In genomic region chr2:105451571-105452140, GRCh38 we compare ENCODE assay signal across 37 cellular contexts.
"Had no signal": no experiment of that assay in that cellular context is flagged by ENCODE, and none has a peak within 500 bp of the region (broad histone marks: within the 10 kb centered on the region; RNA-seq: fewer than 3 reads in every experiment).

No MANE protein-coding gene starts in this region.

- H3K4me1 ChIP-seq: breast epithelium, colonic mucosa had no signal

- H3K27ac ChIP-seq: adrenal gland, breast epithelium, cardiac muscle cell, colonic mucosa, epithelial cell of prostate, foreskin keratinocyte, gastrocnemius medialis, heart left ventricle had no signal

- H3K4me3 Mint-ChIP-seq: activated CD4-positive, alpha-beta memory T cell treated with anti-CD3 and anti-CD28 coated beads for 36 hours; activated CD4-positive, alpha-beta T cell treated with anti-CD3 and anti-CD28 coated beads for 36 hours; activated CD4-positive, alpha-beta T cell treated with anti-CD3 and anti-CD28 coated beads, Interleukin-2, amount 10 ng/mL, durations not matched to agents 24 days and 14 days; activated CD8-positive, alpha-beta memory T cell treated with anti-CD3 and anti-CD28 coated beads, Interleukin-2, amount 10 ng/mL, durations not matched to agents 7 days and 5 days; activated CD8-positive, alpha-beta T cell treated with anti-CD3 and anti-CD28 coated beads, Interleukin-2, amount 10 ng/mL, durations not matched to agents 7 days and 5 days; activated naive CD4-positive, alpha-beta T cell treated with anti-CD3 and anti-CD28 coated beads for 36 hours; activated naive CD4-positive, alpha-beta T cell treated with anti-CD3 and anti-CD28 coated beads, Interleukin-2, amount 50 U/mL, for 24 hours; activated naive CD8-positive, alpha-beta T cell treated with anti-CD3 and anti-CD28 coated beads for 36 hours; activated naive CD8-positive, alpha-beta T cell treated with anti-CD3 and anti-CD28 coated beads, Interleukin-2, amount 50 U/mL, for 24 hours; activated T-helper 1 cell treated with anti-CD3 and anti-CD28 coated beads, Interleukin-12 subunit alpha, Interleukin-12 subunit beta, Interleukin-2, Interleukin-4 antibody, amounts not matched to agents 30 ng/mL and 10 ng/mL and 1 ng/mL, durations not matched to agents 14 hours and 24 hours and 36 hours; brain; T-helper 17 cell; T-helper 2 cell treated with Interferon-gamma antibody and Interleukin-4, amounts not matched to agents 5 μg/mL and 100 μg/mL, for 36 hours had no signal

- H3K36me3 ChIP-seq: adrenal gland, breast epithelium, cardiac muscle cell, colonic mucosa, gastrocnemius medialis, heart left ventricle had no signal

- H3K4me1 Mint-ChIP-seq: activated CD4-positive, alpha-beta T cell treated with anti-CD3 and anti-CD28 coated beads, Interleukin-2, amount 10 ng/mL, durations not matched to agents 24 days and 14 days; activated CD8-positive, alpha-beta memory T cell treated with anti-CD3 and anti-CD28 coated beads, Interleukin-2, amount 10 ng/mL, durations not matched to agents 7 days and 5 days; activated naive CD4-positive, alpha-beta T cell treated with anti-CD3 and anti-CD28 coated beads, Interleukin-2, amount 50 U/mL, for 24 hours; T-helper 17 cell had no signal

- H3K9me3 Mint-ChIP-seq: activated CD4-positive, alpha-beta memory T cell treated with anti-CD3 and anti-CD28 coated beads for 36 hours; activated CD4-positive, alpha-beta T cell treated with anti-CD3 and anti-CD28 coated beads, Interleukin-2, amount 10 ng/mL, durations not matched to agents 24 days and 14 days; activated naive CD4-positive, alpha-beta T cell treated with anti-CD3 and anti-CD28 coated beads for 36 hours; activated naive CD4-positive, alpha-beta T cell treated with anti-CD3 and anti-CD28 coated beads, Interleukin-2, amount 50 U/mL, for 24 hours; activated naive CD8-positive, alpha-beta T cell treated with anti-CD3 and anti-CD28 coated beads for 36 hours; activated naive CD8-positive, alpha-beta T cell treated with anti-CD3 and anti-CD28 coated beads, Interleukin-2, amount 50 U/mL, for 24 hours; activated T-helper 1 cell treated with anti-CD3 and anti-CD28 coated beads, Interleukin-12 subunit alpha, Interleukin-12 subunit beta, Interleukin-2, Interleukin-4 antibody, amounts not matched to agents 30 ng/mL and 10 ng/mL and 1 ng/mL, durations not matched to agents 14 hours and 24 hours and 36 hours; activated T-helper 2 cell treated with anti-CD3 and anti-CD28 coated beads, Interferon-gamma antibody, Interleukin-2, Interleukin-4, amounts not matched to agents 10 μg/mL and 5 μg/mL and 100 μg/mL, durations not matched to agents 14 hours and 24 hours and 36 hours; brain; T-helper 2 cell treated with Interferon-gamma antibody and Interleukin-4, amounts not matched to agents 5 μg/mL and 100 μg/mL, for 36 hours had no signal

- H3K4me3 ChIP-seq: adrenal gland, breast epithelium, cardiac muscle cell, colonic mucosa, gastrocnemius medialis, heart left ventricle had no signal

- H3K27me3 ChIP-seq: adrenal gland, breast epithelium, cardiac muscle cell, colonic mucosa, foreskin keratinocyte, gastrocnemius medialis, heart left ventricle had no signal

- FAIRE-seq: endometrium, endothelial cell of umbilical vein had no signal

- H3K27ac Mint-ChIP-seq: activated CD4-positive, alpha-beta memory T cell treated with anti-CD3 and anti-CD28 coated beads for 36 hours; activated CD4-positive, alpha-beta T cell treated with anti-CD3 and anti-CD28 coated beads for 36 hours; activated CD4-positive, alpha-beta T cell treated with anti-CD3 and anti-CD28 coated beads, Interleukin-2, amount 10 ng/mL, durations not matched to agents 24 days and 14 days; activated CD8-positive, alpha-beta memory T cell treated with anti-CD3 and anti-CD28 coated beads, Interleukin-2, amount 10 ng/mL, durations not matched to agents 7 days and 5 days; activated CD8-positive, alpha-beta T cell treated with anti-CD3 and anti-CD28 coated beads, Interleukin-2, amount 10 ng/mL, durations not matched to agents 7 days and 5 days; activated naive CD4-positive, alpha-beta T cell treated with anti-CD3 and anti-CD28 coated beads for 36 hours; activated naive CD4-positive, alpha-beta T cell treated with anti-CD3 and anti-CD28 coated beads, Interleukin-2, amount 50 U/mL, for 24 hours; activated naive CD8-positive, alpha-beta T cell treated with anti-CD3 and anti-CD28 coated beads for 36 hours; activated naive CD8-positive, alpha-beta T cell treated with anti-CD3 and anti-CD28 coated beads, Interleukin-2, amount 50 U/mL, for 24 hours; activated T-helper 1 cell treated with anti-CD3 and anti-CD28 coated beads, Interleukin-12 subunit alpha, Interleukin-12 subunit beta, Interleukin-2, Interleukin-4 antibody, amounts not matched to agents 30 ng/mL and 10 ng/mL and 1 ng/mL, durations not matched to agents 14 hours and 24 hours and 36 hours; activated T-helper 2 cell treated with anti-CD3 and anti-CD28 coated beads, Interferon-gamma antibody, Interleukin-2, Interleukin-4, amounts not matched to agents 10 μg/mL and 5 μg/mL and 100 μg/mL, durations not matched to agents 14 hours and 24 hours and 36 hours; T-helper 17 cell; T-helper 2 cell treated with Interferon-gamma antibody and Interleukin-4, amounts not matched to agents 5 μg/mL and 100 μg/mL, for 36 hours had no signal

- DNase-seq: activated CD4-positive, alpha-beta memory T cell treated with anti-CD3 and anti-CD28 coated beads for 36 hours; activated CD4-positive, alpha-beta T cell treated with anti-CD3 and anti-CD28 coated beads for 36 hours; activated CD4-positive, alpha-beta T cell treated with anti-CD3 and anti-CD28 coated beads, Interleukin-2, amount 10 ng/mL, durations not matched to agents 24 days and 14 days; activated CD4-positive, CD25-positive, alpha-beta regulatory T cell; activated CD4-positive, CD25-positive, alpha-beta regulatory T cell treated with anti-CD3 and anti-CD28 coated beads, Interleukin-2, amount 50 U/mL, for 72 hours; activated CD8-positive, alpha-beta memory T cell treated with anti-CD3 and anti-CD28 coated beads, Interleukin-2, amount 10 ng/mL, durations not matched to agents 7 days and 5 days; activated CD8-positive, alpha-beta memory T cell treated with anti-CD3 and anti-CD28 coated beads, Interleukin-2, amount 50 U/mL, for 4 hours; activated CD8-positive, alpha-beta T cell treated with anti-CD3 and anti-CD28 coated beads, Interleukin-2, amount 10 ng/mL, durations not matched to agents 7 days and 5 days; activated effector memory CD4-positive, alpha-beta T cell treated with anti-CD3 and anti-CD28 coated beads, Interleukin-2, amount 50 U/mL, for 16 hours; activated naive CD4-positive, alpha-beta T cell treated with anti-CD3 and anti-CD28 coated beads for 36 hours; activated naive CD8-positive, alpha-beta T cell treated with anti-CD3 and anti-CD28 coated beads for 36 hours; activated naive CD8-positive, alpha-beta T cell treated with anti-CD3 and anti-CD28 coated beads, Interleukin-2, amount 50 U/mL, for 24 hours; activated T-cell treated with anti-CD3 and anti-CD28 coated beads, Interleukin-2, amount 50 U/mL, for 1 hour; activated T-cell treated with anti-CD3 and anti-CD28 coated beads, Interleukin-2, amount 50 U/mL, for 48 hours; adrenal gland; amygdala; aorta; central memory CD4-positive, alpha-beta T cell; cerebellar nuclear complex; colonic mucosa; effector CD8-positive, alpha-beta T cell; foreskin keratinocyte; gastrocnemius medialis; glutamatergic neuron; heart left ventricle; T-helper 1 cell; T-helper 17 cell had no signal

- ATAC-seq: activated CD4-positive, alpha-beta T cell treated with anti-CD3 and anti-CD28 coated beads for 36 hours; activated CD8-positive, alpha-beta memory T cell treated with anti-CD3 and anti-CD28 coated beads, Interleukin-2, amount 10 ng/mL, durations not matched to agents 7 days and 5 days; activated CD8-positive, alpha-beta T cell treated with anti-CD3 and anti-CD28 coated beads, Interleukin-2, amount 10 ng/mL, durations not matched to agents 7 days and 5 days; activated naive CD8-positive, alpha-beta T cell treated with anti-CD3 and anti-CD28 coated beads, Interleukin-2, amount 50 U/mL, for 24 hours; foreskin keratinocyte; gastrocnemius medialis; heart left ventricle; T-helper 17 cell had no signal

- H3K9me3 ChIP-seq: adrenal gland, breast epithelium, colonic mucosa, gastrocnemius medialis, heart left ventricle had no signal

- H3K36me3 Mint-ChIP-seq: activated CD4-positive, alpha-beta memory T cell treated with anti-CD3 and anti-CD28 coated beads for 36 hours; activated CD8-positive, alpha-beta memory T cell treated with anti-CD3 and anti-CD28 coated beads, Interleukin-2, amount 10 ng/mL, durations not matched to agents 7 days and 5 days; activated naive CD4-positive, alpha-beta T cell treated with anti-CD3 and anti-CD28 coated beads, Interleukin-2, amount 50 U/mL, for 24 hours; activated naive CD8-positive, alpha-beta T cell treated with anti-CD3 and anti-CD28 coated beads for 36 hours; brain had no signal
